ENCODE assay signal across 20 cellular contexts in genomic region chr12:19179986-19180385, GRCh38.
"Had no signal": no experiment of that assay in that cellular context is flagged by ENCODE, and none has a peak within 500 bp of the region (broad histone marks: within the 10 kb centered on the region; RNA-seq: fewer than 3 reads in every experiment).

No MANE protein-coding gene starts in this region.

- H3K27me3 Mint-ChIP-seq: activated CD4-positive, alpha-beta T cell treated with anti-CD3 and anti-CD28 coated beads, Interleukin-2, amount 10 ng/mL, durations not matched to agents 7 days and 5 days; activated CD8-positive, alpha-beta memory T cell treated with anti-CD3 and anti-CD28 coated beads, Interleukin-2, amount 10 ng/mL, durations not matched to agents 7 days and 5 days; activated CD8-positive, alpha-beta T cell treated with anti-CD3 and anti-CD28 coated beads for 36 hours; activated naive CD4-positive, alpha-beta T cell treated with anti-CD3 and anti-CD28 coated beads, Interleukin-2, amount 10 ng/mL, durations not matched to agents 7 days and 5 days; activated naive CD8-positive, alpha-beta T cell treated with anti-CD3 and anti-CD28 coated beads, Interleukin-2, amount 50 U/mL, for 24 hours; dendritic cell treated with granulocyte-macrophage colony-stimulating factor and Interleukin-4, amounts not matched to agents 40 ng/mL and 50 ng/mL, for 4 days had no signal

- ATAC-seq: activated CD8-positive, alpha-beta memory T cell treated with anti-CD3 and anti-CD28 coated beads, Interleukin-2, amount 10 ng/mL, durations not matched to agents 7 days and 5 days; activated CD8-positive, alpha-beta T cell treated with anti-CD3 and anti-CD28 coated beads for 36 hours; activated naive CD8-positive, alpha-beta T cell treated with anti-CD3 and anti-CD28 coated beads, Interleukin-2, amount 50 U/mL, for 24 hours; esophagus mucosa; left lung; naive thymus-derived CD8-positive, alpha-beta T cell; pancreas; SK-N-SH treated with all-trans-retinoic acid at 6 μM for 48 hours; stimulated activated naive CD8-positive, alpha-beta T cell treated with anti-CD3 and anti-CD28 coated beads, Interleukin-15, Interleukin-2, amounts not matched to agents 100 U/mL and 50 U/mL, for 24 hours had no signal

- H3K27ac ChIP-seq: left lung, pancreas, tibial artery, VCaP had no signal

- H3K36me3 ChIP-seq: left lung, pancreas, tibial artery had no signal

- H3K27ac Mint-ChIP-seq: activated CD4-positive, alpha-beta T cell treated with anti-CD3 and anti-CD28 coated beads, Interleukin-2, amount 10 ng/mL, durations not matched to agents 7 days and 5 days; activated CD8-positive, alpha-beta memory T cell treated with anti-CD3 and anti-CD28 coated beads, Interleukin-2, amount 10 ng/mL, durations not matched to agents 7 days and 5 days; activated CD8-positive, alpha-beta T cell treated with anti-CD3 and anti-CD28 coated beads for 36 hours; activated naive CD4-positive, alpha-beta T cell treated with anti-CD3 and anti-CD28 coated beads, Interleukin-2, amount 10 ng/mL, durations not matched to agents 7 days and 5 days; activated naive CD8-positive, alpha-beta T cell treated with anti-CD3 and anti-CD28 coated beads, Interleukin-2, amount 50 U/mL, for 24 hours; dendritic cell treated with granulocyte-macrophage colony-stimulating factor and Interleukin-4, amounts not matched to agents 40 ng/mL and 50 ng/mL, for 4 days; naive thymus-derived CD8-positive, alpha-beta T cell; T-helper 2 cell treated with Interferon-gamma antibody and Interleukin-4, amounts not matched to agents 5 μg/mL and 100 μg/mL, for 36 hours had no signal

- DNase-seq: activated CD4-positive, alpha-beta T cell treated with anti-CD3 and anti-CD28 coated beads, Interleukin-2, amount 10 ng/mL, durations not matched to agents 7 days and 5 days; activated CD4-positive, CD25-positive, alpha-beta regulatory T cell treated with anti-CD3 and anti-CD28 coated beads, Interleukin-2, amount 50 U/mL, for 72 hours; activated CD8-positive, alpha-beta memory T cell treated with anti-CD3 and anti-CD28 coated beads, Interleukin-2, amount 10 ng/mL, durations not matched to agents 7 days and 5 days; activated CD8-positive, alpha-beta T cell treated with anti-CD3 and anti-CD28 coated beads for 36 hours; activated effector memory CD4-positive, alpha-beta T cell treated with anti-CD3 and anti-CD28 coated beads, Interleukin-2, amount 50 U/mL, for 16 hours; activated naive CD4-positive, alpha-beta T cell treated with anti-CD3 and anti-CD28 coated beads, Interleukin-2, amount 10 ng/mL, durations not matched to agents 7 days and 5 days; activated naive CD8-positive, alpha-beta T cell treated with anti-CD3 and anti-CD28 coated beads, Interleukin-2, amount 50 U/mL, for 24 hours; activated T-cell treated with anti-CD3 and anti-CD28 coated beads for 4 hours; effector memory CD4-positive, alpha-beta T cell; naive thymus-derived CD8-positive, alpha-beta T cell; pancreas; stimulated activated CD4-positive, alpha-beta T cell treated with anti-CD3 and anti-CD28 coated beads, Interleukin-4, amount 100 ng/mL, for 24 hours; stimulated activated naive CD8-positive, alpha-beta T cell treated with anti-CD3 and anti-CD28 coated beads, Interleukin-15, Interleukin-2, amounts not matched to agents 100 U/mL and 50 U/mL, for 24 hours; tibial artery had no signal

- H3K4me1 ChIP-seq: left lung, pancreas had no signal

- H3K4me3 ChIP-seq: left lung, pancreas, tibial artery had no signal

- H3K4me3 Mint-ChIP-seq: activated CD4-positive, alpha-beta T cell treated with anti-CD3 and anti-CD28 coated beads, Interleukin-2, amount 10 ng/mL, durations not matched to agents 7 days and 5 days; activated CD8-positive, alpha-beta memory T cell treated with anti-CD3 and anti-CD28 coated beads, Interleukin-2, amount 10 ng/mL, durations not matched to agents 7 days and 5 days; activated CD8-positive, alpha-beta T cell treated with anti-CD3 and anti-CD28 coated beads for 36 hours; activated naive CD4-positive, alpha-beta T cell treated with anti-CD3 and anti-CD28 coated beads, Interleukin-2, amount 10 ng/mL, durations not matched to agents 7 days and 5 days; activated naive CD8-positive, alpha-beta T cell treated with anti-CD3 and anti-CD28 coated beads, Interleukin-2, amount 50 U/mL, for 24 hours; dendritic cell treated with granulocyte-macrophage colony-stimulating factor and Interleukin-4, amounts not matched to agents 40 ng/mL and 50 ng/mL, for 4 days; naive thymus-derived CD8-positive, alpha-beta T cell; T-helper 2 cell treated with Interferon-gamma antibody and Interleukin-4, amounts not matched to agents 5 μg/mL and 100 μg/mL, for 36 hours had no signal

- H3K4me1 Mint-ChIP-seq: activated CD4-positive, alpha-beta T cell treated with anti-CD3 and anti-CD28 coated beads, Interleukin-2, amount 10 ng/mL, durations not matched to agents 7 days and 5 days; activated CD8-positive, alpha-beta memory T cell treated with anti-CD3 and anti-CD28 coated beads, Interleukin-2, amount 10 ng/mL, durations not matched to agents 7 days and 5 days; activated naive CD4-positive, alpha-beta T cell treated with anti-CD3 and anti-CD28 coated beads, Interleukin-2, amount 10 ng/mL, durations not matched to agents 7 days and 5 days; activated naive CD8-positive, alpha-beta T cell treated with anti-CD3 and anti-CD28 coated beads, Interleukin-2, amount 50 U/mL, for 24 hours; naive thymus-derived CD8-positive, alpha-beta T cell had no signal

- H3K9me3 ChIP-seq: left lung, pancreas, tibial artery had no signal

- H3K27me3 ChIP-seq: left lung, pancreas, tibial artery had no signal

- H3K9me3 Mint-ChIP-seq: activated CD4-positive, alpha-beta T cell treated with anti-CD3 and anti-CD28 coated beads, Interleukin-2, amount 10 ng/mL, durations not matched to agents 7 days and 5 days; activated CD8-positive, alpha-beta T cell treated with anti-CD3 and anti-CD28 coated beads for 36 hours; activated naive CD4-positive, alpha-beta T cell treated with anti-CD3 and anti-CD28 coated beads, Interleukin-2, amount 10 ng/mL, durations not matched to agents 7 days and 5 days; activated naive CD8-positive, alpha-beta T cell treated with anti-CD3 and anti-CD28 coated beads, Interleukin-2, amount 50 U/mL, for 24 hours; dendritic cell treated with granulocyte-macrophage colony-stimulating factor and Interleukin-4, amounts not matched to agents 40 ng/mL and 50 ng/mL, for 4 days; naive thymus-derived CD8-positive, alpha-beta T cell; T-helper 2 cell treated with Interferon-gamma antibody and Interleukin-4, amounts not matched to agents 5 μg/mL and 100 μg/mL, for 36 hours had no signal

- H3K36me3 Mint-ChIP-seq: activated CD8-positive, alpha-beta memory T cell treated with anti-CD3 and anti-CD28 coated beads, Interleukin-2, amount 10 ng/mL, durations not matched to agents 7 days and 5 days; activated naive CD4-positive, alpha-beta T cell treated with anti-CD3 and anti-CD28 coated beads, Interleukin-2, amount 10 ng/mL, durations not matched to agents 7 days and 5 days; naive thymus-derived CD8-positive, alpha-beta T cell had no signal
